In the genomic region with DNA sequence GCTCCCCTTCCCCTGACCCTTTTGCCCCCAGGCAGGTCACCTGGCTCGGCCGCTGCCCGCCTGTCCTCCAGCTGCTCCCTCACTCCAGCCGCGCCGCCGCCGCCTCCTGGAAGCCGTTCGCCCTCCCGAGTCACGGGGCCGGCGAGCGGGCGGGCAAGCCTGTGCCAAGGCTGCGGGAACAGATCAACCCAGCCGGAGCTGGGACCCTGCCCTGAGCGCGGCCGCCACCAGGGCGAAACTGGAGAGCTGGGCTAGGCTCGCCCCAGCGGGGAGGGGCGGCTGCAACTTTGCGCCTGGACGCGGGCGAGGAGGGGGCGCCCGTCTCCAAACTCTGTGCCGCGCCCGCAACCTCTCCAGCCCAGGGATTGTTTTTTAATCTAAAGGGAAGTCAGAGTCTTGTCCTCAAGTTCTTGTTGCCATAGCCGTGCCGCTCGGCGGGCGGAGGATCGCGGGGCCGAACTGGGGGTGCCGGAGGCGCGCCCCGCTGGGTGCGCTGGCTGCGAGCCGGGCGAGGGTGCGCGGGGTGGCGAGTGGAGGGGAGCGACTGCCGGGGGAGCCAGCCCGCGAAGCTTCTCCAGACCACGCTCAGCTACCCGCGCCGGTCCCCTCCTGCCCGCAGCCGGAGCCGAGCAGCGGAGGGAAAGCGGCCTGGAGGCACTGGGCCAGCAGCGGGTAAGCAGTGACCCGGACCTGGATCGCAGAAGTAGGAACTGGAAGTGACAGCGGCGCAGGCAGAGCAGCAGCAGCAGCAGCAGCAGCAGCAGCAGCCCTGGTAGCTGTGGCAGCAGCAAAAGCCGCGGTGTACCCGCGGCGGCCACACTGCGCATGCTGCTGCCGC, we compare ENCODE assay signal across 1 cellular context.
TF ChIP-seq lines count a peak whose summit lies in the region.

No MANE protein-coding gene starts in this region.

TF ChIP-seq in K562, 482 proteins besides CTCF, POLR2A, EP300 and RAD21 (continued from another document and continues in another):
- TF ChIP-seq, protein P1, sequence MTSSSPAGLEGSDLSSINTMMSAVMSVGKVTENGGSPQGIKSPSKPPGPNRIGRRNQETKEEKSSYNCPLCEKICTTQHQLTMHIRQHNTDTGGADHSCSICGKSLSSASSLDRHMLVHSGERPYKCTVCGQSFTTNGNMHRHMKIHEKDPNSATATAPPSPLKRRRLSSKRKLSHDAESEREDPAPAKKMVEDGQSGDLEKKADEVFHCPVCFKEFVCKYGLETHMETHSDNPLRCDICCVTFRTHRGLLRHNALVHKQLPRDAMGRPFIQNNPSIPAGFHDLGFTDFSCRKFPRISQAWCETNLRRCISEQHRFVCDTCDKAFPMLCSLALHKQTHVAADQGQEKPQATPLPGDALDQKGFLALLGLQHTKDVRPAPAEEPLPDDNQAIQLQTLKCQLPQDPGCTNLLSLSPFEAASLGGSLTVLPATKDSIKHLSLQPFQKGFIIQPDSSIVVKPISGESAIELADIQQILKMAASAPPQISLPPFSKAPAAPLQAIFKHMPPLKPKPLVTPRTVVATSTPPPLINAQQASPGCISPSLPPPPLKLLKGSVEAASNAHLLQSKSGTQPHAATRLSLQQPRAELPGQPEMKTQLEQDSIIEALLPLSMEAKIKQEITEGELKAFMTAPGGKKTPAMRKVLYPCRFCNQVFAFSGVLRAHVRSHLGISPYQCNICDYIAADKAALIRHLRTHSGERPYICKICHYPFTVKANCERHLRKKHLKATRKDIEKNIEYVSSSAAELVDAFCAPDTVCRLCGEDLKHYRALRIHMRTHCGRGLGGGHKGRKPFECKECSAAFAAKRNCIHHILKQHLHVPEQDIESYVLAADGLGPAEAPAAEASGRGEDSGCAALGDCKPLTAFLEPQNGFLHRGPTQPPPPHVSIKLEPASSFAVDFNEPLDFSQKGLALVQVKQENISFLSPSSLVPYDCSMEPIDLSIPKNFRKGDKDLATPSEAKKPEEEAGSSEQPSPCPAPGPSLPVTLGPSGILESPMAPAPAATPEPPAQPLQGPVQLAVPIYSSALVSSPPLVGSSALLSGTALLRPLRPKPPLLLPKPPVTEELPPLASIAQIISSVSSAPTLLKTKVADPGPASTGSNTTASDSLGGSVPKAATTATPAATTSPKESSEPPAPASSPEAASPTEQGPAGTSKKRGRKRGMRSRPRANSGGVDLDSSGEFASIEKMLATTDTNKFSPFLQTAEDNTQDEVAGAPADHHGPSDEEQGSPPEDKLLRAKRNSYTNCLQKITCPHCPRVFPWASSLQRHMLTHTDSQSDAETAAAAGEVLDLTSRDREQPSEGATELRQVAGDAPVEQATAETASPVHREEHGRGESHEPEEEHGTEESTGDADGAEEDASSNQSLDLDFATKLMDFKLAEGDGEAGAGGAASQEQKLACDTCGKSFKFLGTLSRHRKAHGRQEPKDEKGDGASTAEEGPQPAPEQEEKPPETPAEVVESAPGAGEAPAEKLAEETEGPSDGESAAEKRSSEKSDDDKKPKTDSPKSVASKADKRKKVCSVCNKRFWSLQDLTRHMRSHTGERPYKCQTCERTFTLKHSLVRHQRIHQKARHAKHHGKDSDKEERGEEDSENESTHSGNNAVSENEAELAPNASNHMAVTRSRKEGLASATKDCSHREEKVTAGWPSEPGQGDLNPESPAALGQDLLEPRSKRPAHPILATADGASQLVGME (CRISPR knock-in tag; IDR thresholded peaks at IDR 0.05), result no peak
- TF ChIP-seq ETS2 (tag; IDR thresholded peaks at IDR 0.05; ENCODE audit: borderline replicate concordance, poor library complexity, severe bottlenecking) (no peak), SMARCB1 (IDR thresholded peaks at IDR 0.05; ENCODE audit: insufficient read length, low read depth) (no peak), TCF7 (IDR thresholded peaks at IDR 0.05; ENCODE audit: borderline replicate concordance) (no peak), TBP (optimal IDR thresholded peaks at IDR 0.05; ENCODE audit: low read depth, low read length) (no peak), BCL6 (CRISPR knock-in tag; IDR thresholded peaks at IDR 0.05) (no peak), TSC22D4 (tag; IDR thresholded peaks at IDR 0.05) (no peak), RB1 (IDR thresholded peaks at IDR 0.05; ENCODE audit: low read depth) (no peak), CHD1 (IDR thresholded peaks at IDR 0.05; ENCODE audit: low read length) (no peak), LEF1 (IDR thresholded peaks at IDR 0.05) (no peak), NCOA2 (IDR thresholded peaks at IDR 0.05; ENCODE audit: partially characterized antibody in 2 of 2) (no peak), NR2C2 (CRISPR knock-in tag; IDR thresholded peaks at IDR 0.05) (no peak), NR2C2 (tag; IDR thresholded peaks at IDR 0.05) (0 out of 2 replicates have a peak, but pooled peaks have one; percentile 3), TCF3 (CRISPR knock-in tag; IDR thresholded peaks at IDR 0.05) (no peak), L3MBTL2 (IDR thresholded peaks at IDR 0.05) (peak; percentile 56; the same call in 1 of the 2 replicates), CAMTA2 (CRISPR knock-in tag; conservative IDR thresholded peaks at IDR 0.05) (no peak), SETDB1 (IDR thresholded peaks at IDR 0.05; ENCODE audit: low read length) (no peak), CXXC5 (CRISPR knock-in tag; IDR thresholded peaks at IDR 0.05) (peak; percentile 34; the same call in 1 of the 2 replicates), ZFX (CRISPR knock-in tag; IDR thresholded peaks at IDR 0.05) (peak; percentile 76), ZNF217 (CRISPR knock-in tag; IDR thresholded peaks at IDR 0.05) (no peak), JUN (IDR thresholded peaks at IDR 0.05; ENCODE audit: borderline replicate concordance, low read depth, low read length) (no peak), JUN (CRISPR knock-in tag; IDR thresholded peaks at IDR 0.05; ENCODE audit: borderline replicate concordance) (no peak), ZNF140 (CRISPR knock-in tag; IDR thresholded peaks at IDR 0.05) (no peak), CCNT2 (IDR thresholded peaks at IDR 0.05; ENCODE audit: borderline replicate concordance, extremely low read depth, insufficient read length, low read depth, low read length) (peak; percentile 49)
- TF ChIP-seq, protein P2, sequence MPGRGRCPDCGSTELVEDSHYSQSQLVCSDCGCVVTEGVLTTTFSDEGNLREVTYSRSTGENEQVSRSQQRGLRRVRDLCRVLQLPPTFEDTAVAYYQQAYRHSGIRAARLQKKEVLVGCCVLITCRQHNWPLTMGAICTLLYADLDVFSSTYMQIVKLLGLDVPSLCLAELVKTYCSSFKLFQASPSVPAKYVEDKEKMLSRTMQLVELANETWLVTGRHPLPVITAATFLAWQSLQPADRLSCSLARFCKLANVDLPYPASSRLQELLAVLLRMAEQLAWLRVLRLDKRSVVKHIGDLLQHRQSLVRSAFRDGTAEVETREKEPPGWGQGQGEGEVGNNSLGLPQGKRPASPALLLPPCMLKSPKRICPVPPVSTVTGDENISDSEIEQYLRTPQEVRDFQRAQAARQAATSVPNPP (IDR thresholded peaks at IDR 0.05; ENCODE audit: borderline replicate concordance, insufficient read depth, insufficient read length), result no peak
- TF ChIP-seq, protein P3, sequence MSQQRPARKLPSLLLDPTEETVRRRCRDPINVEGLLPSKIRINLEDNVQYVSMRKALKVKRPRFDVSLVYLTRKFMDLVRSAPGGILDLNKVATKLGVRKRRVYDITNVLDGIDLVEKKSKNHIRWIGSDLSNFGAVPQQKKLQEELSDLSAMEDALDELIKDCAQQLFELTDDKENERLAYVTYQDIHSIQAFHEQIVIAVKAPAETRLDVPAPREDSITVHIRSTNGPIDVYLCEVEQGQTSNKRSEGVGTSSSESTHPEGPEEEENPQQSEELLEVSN (IDR thresholded peaks at IDR 0.05; ENCODE audit: borderline replicate concordance in 1 of 2, extremely low read depth in 1 of 2, insufficient read depth in 1 of 2, insufficient read length in 1 of 2, low read depth in 1 of 2, low read length in 1 of 2, poor library complexity in 1 of 2, severe bottlenecking in 1 of 2), result peak; percentile 60 to 75
- TF ChIP-seq, protein P4, sequence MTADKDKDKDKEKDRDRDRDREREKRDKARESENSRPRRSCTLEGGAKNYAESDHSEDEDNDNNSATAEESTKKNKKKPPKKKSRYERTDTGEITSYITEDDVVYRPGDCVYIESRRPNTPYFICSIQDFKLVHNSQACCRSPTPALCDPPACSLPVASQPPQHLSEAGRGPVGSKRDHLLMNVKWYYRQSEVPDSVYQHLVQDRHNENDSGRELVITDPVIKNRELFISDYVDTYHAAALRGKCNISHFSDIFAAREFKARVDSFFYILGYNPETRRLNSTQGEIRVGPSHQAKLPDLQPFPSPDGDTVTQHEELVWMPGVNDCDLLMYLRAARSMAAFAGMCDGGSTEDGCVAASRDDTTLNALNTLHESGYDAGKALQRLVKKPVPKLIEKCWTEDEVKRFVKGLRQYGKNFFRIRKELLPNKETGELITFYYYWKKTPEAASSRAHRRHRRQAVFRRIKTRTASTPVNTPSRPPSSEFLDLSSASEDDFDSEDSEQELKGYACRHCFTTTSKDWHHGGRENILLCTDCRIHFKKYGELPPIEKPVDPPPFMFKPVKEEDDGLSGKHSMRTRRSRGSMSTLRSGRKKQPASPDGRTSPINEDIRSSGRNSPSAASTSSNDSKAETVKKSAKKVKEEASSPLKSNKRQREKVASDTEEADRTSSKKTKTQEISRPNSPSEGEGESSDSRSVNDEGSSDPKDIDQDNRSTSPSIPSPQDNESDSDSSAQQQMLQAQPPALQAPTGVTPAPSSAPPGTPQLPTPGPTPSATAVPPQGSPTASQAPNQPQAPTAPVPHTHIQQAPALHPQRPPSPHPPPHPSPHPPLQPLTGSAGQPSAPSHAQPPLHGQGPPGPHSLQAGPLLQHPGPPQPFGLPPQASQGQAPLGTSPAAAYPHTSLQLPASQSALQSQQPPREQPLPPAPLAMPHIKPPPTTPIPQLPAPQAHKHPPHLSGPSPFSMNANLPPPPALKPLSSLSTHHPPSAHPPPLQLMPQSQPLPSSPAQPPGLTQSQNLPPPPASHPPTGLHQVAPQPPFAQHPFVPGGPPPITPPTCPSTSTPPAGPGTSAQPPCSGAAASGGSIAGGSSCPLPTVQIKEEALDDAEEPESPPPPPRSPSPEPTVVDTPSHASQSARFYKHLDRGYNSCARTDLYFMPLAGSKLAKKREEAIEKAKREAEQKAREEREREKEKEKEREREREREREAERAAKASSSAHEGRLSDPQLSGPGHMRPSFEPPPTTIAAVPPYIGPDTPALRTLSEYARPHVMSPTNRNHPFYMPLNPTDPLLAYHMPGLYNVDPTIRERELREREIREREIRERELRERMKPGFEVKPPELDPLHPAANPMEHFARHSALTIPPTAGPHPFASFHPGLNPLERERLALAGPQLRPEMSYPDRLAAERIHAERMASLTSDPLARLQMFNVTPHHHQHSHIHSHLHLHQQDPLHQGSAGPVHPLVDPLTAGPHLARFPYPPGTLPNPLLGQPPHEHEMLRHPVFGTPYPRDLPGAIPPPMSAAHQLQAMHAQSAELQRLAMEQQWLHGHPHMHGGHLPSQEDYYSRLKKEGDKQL (CRISPR knock-in tag; IDR thresholded peaks at IDR 0.05; ENCODE audit: borderline replicate concordance), result no peak
- TF ChIP-seq, protein P5, sequence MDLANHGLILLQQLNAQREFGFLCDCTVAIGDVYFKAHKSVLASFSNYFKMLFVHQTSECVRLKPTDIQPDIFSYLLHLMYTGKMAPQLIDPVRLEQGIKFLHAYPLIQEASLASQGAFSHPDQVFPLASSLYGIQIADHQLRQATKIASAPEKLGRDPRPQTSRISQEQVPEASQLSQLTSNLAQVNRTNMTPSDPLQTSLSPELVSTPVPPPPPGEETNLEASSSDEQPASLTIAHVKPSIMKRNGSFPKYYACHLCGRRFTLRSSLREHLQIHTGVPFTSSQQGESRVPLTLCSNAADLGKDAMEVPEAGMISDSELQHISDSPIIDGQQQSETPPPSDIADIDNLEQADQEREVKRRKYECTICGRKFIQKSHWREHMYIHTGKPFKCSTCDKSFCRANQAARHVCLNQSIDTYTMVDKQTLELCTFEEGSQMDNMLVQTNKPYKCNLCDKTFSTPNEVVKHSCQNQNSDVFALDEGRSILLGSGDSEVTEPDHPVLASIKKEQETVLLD (IDR thresholded peaks at IDR 0.05), result no peak
- TF ChIP-seq, protein P6, sequence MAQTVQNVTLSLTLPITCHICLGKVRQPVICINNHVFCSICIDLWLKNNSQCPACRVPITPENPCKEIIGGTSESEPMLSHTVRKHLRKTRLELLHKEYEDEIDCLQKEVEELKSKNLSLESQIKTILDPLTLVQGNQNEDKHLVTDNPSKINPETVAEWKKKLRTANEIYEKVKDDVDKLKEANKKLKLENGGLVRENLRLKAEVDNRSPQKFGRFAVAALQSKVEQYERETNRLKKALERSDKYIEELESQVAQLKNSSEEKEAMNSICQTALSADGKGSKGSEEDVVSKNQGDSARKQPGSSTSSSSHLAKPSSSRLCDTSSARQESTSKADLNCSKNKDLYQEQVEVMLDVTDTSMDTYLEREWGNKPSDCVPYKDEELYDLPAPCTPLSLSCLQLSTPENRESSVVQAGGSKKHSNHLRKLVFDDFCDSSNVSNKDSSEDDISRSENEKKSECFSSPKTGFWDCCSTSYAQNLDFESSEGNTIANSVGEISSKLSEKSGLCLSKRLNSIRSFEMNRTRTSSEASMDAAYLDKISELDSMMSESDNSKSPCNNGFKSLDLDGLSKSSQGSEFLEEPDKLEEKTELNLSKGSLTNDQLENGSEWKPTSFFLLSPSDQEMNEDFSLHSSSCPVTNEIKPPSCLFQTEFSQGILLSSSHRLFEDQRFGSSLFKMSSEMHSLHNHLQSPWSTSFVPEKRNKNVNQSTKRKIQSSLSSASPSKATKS (CRISPR knock-in tag; IDR thresholded peaks at IDR 0.05), result no peak
- TF ChIP-seq, protein P7, sequence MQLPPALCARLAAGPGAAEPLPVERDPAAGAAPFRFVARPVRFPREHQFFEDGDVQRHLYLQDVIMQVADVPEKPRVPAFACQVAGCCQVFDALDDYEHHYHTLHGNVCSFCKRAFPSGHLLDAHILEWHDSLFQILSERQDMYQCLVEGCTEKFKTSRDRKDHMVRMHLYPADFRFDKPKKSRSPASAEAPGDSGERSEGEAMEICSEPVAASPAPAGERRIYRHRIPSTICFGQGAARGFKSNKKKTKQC (CRISPR knock-in tag; IDR thresholded peaks at IDR 0.05), result no peak
- TF ChIP-seq, protein P8, sequence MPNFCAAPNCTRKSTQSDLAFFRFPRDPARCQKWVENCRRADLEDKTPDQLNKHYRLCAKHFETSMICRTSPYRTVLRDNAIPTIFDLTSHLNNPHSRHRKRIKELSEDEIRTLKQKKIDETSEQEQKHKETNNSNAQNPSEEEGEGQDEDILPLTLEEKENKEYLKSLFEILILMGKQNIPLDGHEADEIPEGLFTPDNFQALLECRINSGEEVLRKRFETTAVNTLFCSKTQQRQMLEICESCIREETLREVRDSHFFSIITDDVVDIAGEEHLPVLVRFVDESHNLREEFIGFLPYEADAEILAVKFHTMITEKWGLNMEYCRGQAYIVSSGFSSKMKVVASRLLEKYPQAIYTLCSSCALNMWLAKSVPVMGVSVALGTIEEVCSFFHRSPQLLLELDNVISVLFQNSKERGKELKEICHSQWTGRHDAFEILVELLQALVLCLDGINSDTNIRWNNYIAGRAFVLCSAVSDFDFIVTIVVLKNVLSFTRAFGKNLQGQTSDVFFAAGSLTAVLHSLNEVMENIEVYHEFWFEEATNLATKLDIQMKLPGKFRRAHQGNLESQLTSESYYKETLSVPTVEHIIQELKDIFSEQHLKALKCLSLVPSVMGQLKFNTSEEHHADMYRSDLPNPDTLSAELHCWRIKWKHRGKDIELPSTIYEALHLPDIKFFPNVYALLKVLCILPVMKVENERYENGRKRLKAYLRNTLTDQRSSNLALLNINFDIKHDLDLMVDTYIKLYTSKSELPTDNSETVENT (CRISPR knock-in tag; IDR thresholded peaks at IDR 0.05), result no peak
